ENCODE assay signal across 1 cellular context in genomic region chr1:28340221-28340974, GRCh38.
TF ChIP-seq lines count a peak whose summit lies in the region.

No MANE protein-coding gene starts in this region.

TF ChIP-seq in HCT116, 20 proteins besides CTCF, POLR2A, EP300 and RAD21 (continued from another document):
- no peak for TF ChIP-seq REST (IDR thresholded peaks at IDR 0.05; ENCODE audit: low read depth)
- TF ChIP-seq CEBPB (IDR thresholded peaks at IDR 0.05; ENCODE audit: low read depth): no peak
TF ChIP-seq in HCT116: peak in this region for 0.
